Comparison of ENCODE assay signal across 22 cellular contexts in genomic region chr10:129079705-129080104, GRCh38.
A peak's percentile ranks its signal among the peaks of the same experiment; 100 is the strongest.
DNase-seq lines count a peak whose midpoint lies in the region; ATAC-seq and TF ChIP-seq lines count a peak whose summit lies in the region.
"Had no signal": no experiment of that assay in that cellular context is flagged by ENCODE, and none has a peak within 500 bp of the region (broad histone marks: within the 10 kb centered on the region; RNA-seq: fewer than 3 reads in every experiment).

No MANE protein-coding gene starts in this region.

- H3K27ac ChIP-seq in transverse colon: no peak overlapping the region
- H3K27ac ChIP-seq: coronary artery, GM23248, KMS-11, left lung, testis, vagina had no signal

- no peaks in the 10 kb centered on the region for H3K4me1 Mint-ChIP-seq in endothelial cell (ENCODE audit: unreplicated experiment)
- no peaks in the 10 kb centered on the region for H3K4me1 Mint-ChIP-seq in stimulated activated effector memory CD8-positive, alpha-beta T cell treated with anti-CD3 and anti-CD28 coated beads, Interleukin-12 subunit alpha, Interleukin-12 subunit beta, amount 100 ng/mL, for 72 hours
- H3K4me1 Mint-ChIP-seq: stimulated activated memory B cell treated with anti-CD40 and anti-IgM and Interleukin-4, amounts not matched to agents 10 μg/mL and 1 μg/mL and 100 μg/mL, for 72 hours had no signal

- no peak for TF ChIP-seq POLR2A in transverse colon (IDR thresholded peaks at IDR 0.05)

- no peak overlapping the region for H3K4me3 Mint-ChIP-seq in endothelial cell (ENCODE audit: unreplicated experiment)
- no peak overlapping the region for H3K4me3 Mint-ChIP-seq in stimulated activated effector memory CD8-positive, alpha-beta T cell treated with anti-CD3 and anti-CD28 coated beads, Interleukin-12 subunit alpha, Interleukin-12 subunit beta, amount 100 ng/mL, for 72 hours
- H3K4me3 Mint-ChIP-seq: CD8-positive, alpha-beta T cell; stimulated activated memory B cell treated with anti-CD40 and anti-IgM and Interleukin-4, amounts not matched to agents 10 μg/mL and 1 μg/mL and 100 μg/mL, for 72 hours had no signal

- intact Hi-C loops in transverse colon (cut with DNase I; ENCODE audit: low total_unique reads): no loop called here

- WGBS in transverse colon (ENCODE audit: low coverage in 1 of 2), 2 donors: 60 to 62% methylated on average over 1 to 3 of the region's 3 CpGs

- DNase-seq in NCI-H2171 treated with DMSO at 0.1 percent for 48 hours (lab: John Stamatoyannopoulos, UW) (peak; percentile 47), cerebellar cortex (ENCODE audit: low spot score) (peak; percentile 8), inferior parietal cortex (ENCODE audit: extremely low spot score) (peak; percentile 10), transverse colon (peak; percentile 22), endothelial cell (ENCODE audit: low spot score) (no peak)
- no peak for DNase-seq in stimulated activated effector memory CD8-positive, alpha-beta T cell treated with anti-CD3 and anti-CD28 coated beads, Interleukin-12 subunit alpha, Interleukin-12 subunit beta, amount 100 ng/mL, for 72 hours (ENCODE audit: low spot score in 2 of 2)
- DNase-seq: activated CD4-positive, alpha-beta T cell treated with anti-CD3 and anti-CD28 coated beads, Interleukin-2, amount 50 U/mL, for 48 hours; activated CD4-positive, CD25-positive, alpha-beta regulatory T cell; CD8-positive, alpha-beta T cell; DMS79; glutamatergic neuron; GM23248; left lung; NCI-H146; stimulated activated CD4-positive, alpha-beta T cell treated with anti-CD3 and anti-CD28 coated beads, Interleukin-1b, Interleukin-23, amount 100 ng/mL, for 48 hours; T-helper 2 cell; testis had no signal

- H3K4me3 ChIP-seq in transverse colon: no peak overlapping the region
- H3K4me3 ChIP-seq: coronary artery, GM23248, left lung, testis, vagina had no signal

- TF ChIP-seq CTCF in transverse colon (IDR thresholded peaks at IDR 0.05) (no peak), endothelial cell (IDR thresholded peaks at IDR 0.05; ENCODE audit: unreplicated experiment) (no peak)

- no peaks in the 10 kb centered on the region for H3K27me3 Mint-ChIP-seq in endothelial cell (ENCODE audit: unreplicated experiment)
- H3K27me3 Mint-ChIP-seq: stimulated activated memory B cell treated with anti-CD40 and anti-IgM and Interleukin-4, amounts not matched to agents 10 μg/mL and 1 μg/mL and 100 μg/mL, for 72 hours had no signal

- H3K36me3 ChIP-seq in transverse colon: no peaks in the 10 kb centered on the region
- H3K36me3 ChIP-seq: left lung, vagina had no signal

- peaks cover 3% of the 10 kb centered on the region for H3K9me3 Mint-ChIP-seq in endothelial cell (ENCODE audit: unreplicated experiment)
- H3K9me3 Mint-ChIP-seq in stimulated activated effector memory CD8-positive, alpha-beta T cell treated with anti-CD3 and anti-CD28 coated beads, Interleukin-12 subunit alpha, Interleukin-12 subunit beta, amount 100 ng/mL, for 72 hours: peaks cover 9% of the 10 kb centered on the region

- H3K4me1 ChIP-seq in transverse colon: peaks cover 0 to 3% (median 0%) of the 10 kb centered on the region in 4 donors
- H3K4me1 ChIP-seq: left lung, testis, vagina had no signal

- no peak overlapping the region for H3K27ac Mint-ChIP-seq in endothelial cell (ENCODE audit: unreplicated experiment)
- no peak overlapping the region for H3K27ac Mint-ChIP-seq in stimulated activated effector memory CD8-positive, alpha-beta T cell treated with anti-CD3 and anti-CD28 coated beads, Interleukin-12 subunit alpha, Interleukin-12 subunit beta, amount 100 ng/mL, for 72 hours
- H3K27ac Mint-ChIP-seq: CD8-positive, alpha-beta T cell; stimulated activated memory B cell treated with anti-CD40 and anti-IgM and Interleukin-4, amounts not matched to agents 10 μg/mL and 1 μg/mL and 100 μg/mL, for 72 hours had no signal

- in situ Hi-C loops in transverse colon (cut with MboI; ENCODE audit: low pct_ligation_motif_present in 1 of 4, low pct_unique_long_range_greater_than_20kb in 1 of 4, low sequenced_read_pairs in 3 of 4): no loop called here

- H3K27me3 ChIP-seq in transverse colon: no peaks in the 10 kb centered on the region
- H3K27me3 ChIP-seq: left lung, testis, vagina had no signal

- no peak for TF ChIP-seq EP300 in transverse colon (IDR thresholded peaks at IDR 0.05; ENCODE audit: low read depth)

- H3K36me3 Mint-ChIP-seq in endothelial cell (ENCODE audit: low read depth, unreplicated experiment): no peaks in the 10 kb centered on the region
- H3K36me3 Mint-ChIP-seq in stimulated activated effector memory CD8-positive, alpha-beta T cell treated with anti-CD3 and anti-CD28 coated beads, Interleukin-12 subunit alpha, Interleukin-12 subunit beta, amount 100 ng/mL, for 72 hours: no peaks in the 10 kb centered on the region
- H3K36me3 Mint-ChIP-seq: CD8-positive, alpha-beta T cell; stimulated activated memory B cell treated with anti-CD40 and anti-IgM and Interleukin-4, amounts not matched to agents 10 μg/mL and 1 μg/mL and 100 μg/mL, for 72 hours had no signal

- ATAC-seq in GM18498 (IDR thresholded peaks at IDR 0.05; ENCODE audit: unreplicated experiment): no peak
- ATAC-seq in stimulated activated effector memory CD8-positive, alpha-beta T cell treated with anti-CD3 and anti-CD28 coated beads, Interleukin-12 subunit alpha, Interleukin-12 subunit beta, amount 100 ng/mL, for 72 hours: no peak
- ATAC-seq: CD8-positive, alpha-beta T cell; left lung; stimulated activated memory B cell treated with anti-CD40 and anti-IgM and Interleukin-4, amounts not matched to agents 10 μg/mL and 1 μg/mL and 100 μg/mL, for 72 hours had no signal

- peaks cover 2 to 3% of the 10 kb centered on the region in 2 donors for H3K9me3 ChIP-seq in transverse colon
- H3K9me3 ChIP-seq: testis, vagina had no signal

Comparison
In these comparisons a context has a peak if more than half of its experiments do, and no peak if none do; other contexts are left out.
1. DNase-seq: peak in NCI-H2171 treated with DMSO at 0.1 percent for 48 hours (single experiment), cerebellar cortex (single experiment), inferior parietal cortex (single experiment) and transverse colon (single experiment); none in endothelial cell (single experiment) and stimulated activated effector memory CD8-positive, alpha-beta T cell treated with anti-CD3 and anti-CD28 coated beads, Interleukin-12 subunit alpha, Interleukin-12 subunit beta, amount 100 ng/mL, for 72 hours (0 of 2).